8 cellular contexts compared by ENCODE assay signal in genomic region chr11:8099291-8099899, GRCh38. TPM values are rescaled to one million over a fixed set of nuclear protein-coding genes. Genes with fewer than 3 reads are reported as not detected.
DNase-seq lines count a peak whose midpoint lies in the region; ATAC-seq and TF ChIP-seq lines count a peak whose summit lies in the region.

No MANE protein-coding gene starts in this region.

- TF ChIP-seq CTCF in epithelial cell of proximal tubule (conservative IDR thresholded peaks at IDR 0.05; ENCODE audit: low read depth, low read length) = peak; percentile 92

- intact Hi-C loops in naive thymus-derived CD4-positive, alpha-beta T cell (cut with micrococcal nuclease) = loop anchor here (1.0 to 2.0 kb wide), 4 partner anchors 66 to 1001 kb away; no protein-coding TSS in a partner anchor

- H3K4me3 ChIP-seq in epithelial cell of proximal tubule (ENCODE audit: low read depth, low read length) = no peak overlapping the region
- H3K4me3 ChIP-seq in naive thymus-derived CD4-positive, alpha-beta T cell (ENCODE audit: low read length) = no peak overlapping the region

- no peak overlapping the region for H3K4me3 Mint-ChIP-seq in naive thymus-derived CD4-positive, alpha-beta T cell

- no peaks in the 10 kb centered on the region for H3K9me3 Mint-ChIP-seq in naive thymus-derived CD4-positive, alpha-beta T cell

- peak overlapping the region in 1 of 9 donors; percentile 14 for H3K27ac Mint-ChIP-seq in naive thymus-derived CD4-positive, alpha-beta T cell

- DNase-seq in DMS 273 (lab: John Stamatoyannopoulos, UW; ENCODE audit: unreplicated experiment) (peak; percentile 73), DMS 273 treated with DMSO at 0.1 percent for 48 hours (lab: John Stamatoyannopoulos, UW) (no peak), NCI-H748 (lab: John Stamatoyannopoulos, UW; ENCODE audit: unreplicated experiment) (peak; percentile 63), epithelial cell of proximal tubule (ENCODE audit: low read depth) (peak; percentile 36)
- peak; percentile 73 for DNase-seq in activated CD8-positive, alpha-beta memory T cell treated with anti-CD3 and anti-CD28 coated beads, Interleukin-2, amount 50 U/mL, for 4 hours
- DNase-seq in naive thymus-derived CD4-positive, alpha-beta T cell = peak; percentile 39 to 66 (median 55)
- peak; percentile 60 for DNase-seq in stimulated activated naive CD4-positive, alpha-beta T cell treated with Interleukin-2 at 50 U/mL for 16 hours (lab: John Stamatoyannopoulos, UW)

- peak; percentile 65 for ATAC-seq in HG02798 (IDR thresholded peaks at IDR 0.05; ENCODE audit: poor library complexity, unreplicated experiment)
- ATAC-seq in naive thymus-derived CD4-positive, alpha-beta T cell = peak; percentile 60

- H3K4me1 Mint-ChIP-seq in naive thymus-derived CD4-positive, alpha-beta T cell = peaks cover 0 to 2% (median 0%) of the 10 kb centered on the region in 7 donors

- POLR2A ChIA-PET in naive thymus-derived CD4-positive, alpha-beta T cell (lab: Charles Lee) = no interaction called here

- CTCF ChIA-PET in naive thymus-derived CD4-positive, alpha-beta T cell (lab: Charles Lee) = interaction anchor here (0.7 to 4.3 kb wide), 15 partner anchors 9 to 1287 kb away, joined by 3 to 36 read pairs (median 3); partner anchors contain the start of gene EIF3F

- no peak overlapping the region for H3K27ac ChIP-seq in naive thymus-derived CD4-positive, alpha-beta T cell (ENCODE audit: low read depth, low read length)

- H3K9me3 ChIP-seq in naive thymus-derived CD4-positive, alpha-beta T cell (ENCODE audit: control insufficient read depth in 2 of 3, low read length in 3 of 3) = no peaks in the 10 kb centered on the region

- H3K36me3 Mint-ChIP-seq in naive thymus-derived CD4-positive, alpha-beta T cell = peaks cover 0 to 4% (median 0%) of the 10 kb centered on the region in 5 donors

- no peaks in the 10 kb centered on the region for H3K27me3 ChIP-seq in naive thymus-derived CD4-positive, alpha-beta T cell (ENCODE audit: control insufficient read depth in 2 of 2, insufficient read depth in 2 of 2, low read length in 2 of 2)

- no peaks in the 10 kb centered on the region for H3K4me1 ChIP-seq in naive thymus-derived CD4-positive, alpha-beta T cell (ENCODE audit: control insufficient read depth in 2 of 2, insufficient read depth in 2 of 2, low read length in 2 of 2)

- H3K36me3 ChIP-seq in naive thymus-derived CD4-positive, alpha-beta T cell (ENCODE audit: control insufficient read depth in 2 of 3, insufficient read depth in 3 of 3, low read length in 3 of 3) = no peaks in the 10 kb centered on the region

- no peaks in the 10 kb centered on the region for H3K27me3 Mint-ChIP-seq in naive thymus-derived CD4-positive, alpha-beta T cell

RNA-seq across cellular contexts. Expression of gene TUB, which starts 18.4 kb away (rescaled TPM):
- 2.9 and 3.2 TPM in 2 replicates for total RNA-seq in epithelial cell of proximal tubule
- total RNA-seq in naive thymus-derived CD4-positive, alpha-beta T cell = under 1 TPM in 3 of 5 experiments, not detected in 2; 0.05 to 0.07 (median 0.05) TPM
- under 1 TPM in 1 of 2 donors, not detected in 1; 0.12 TPM for polyA plus RNA-seq in naive thymus-derived CD4-positive, alpha-beta T cell
